Comparison of ENCODE assay signal across 8 cellular contexts in the genomic region with DNA sequence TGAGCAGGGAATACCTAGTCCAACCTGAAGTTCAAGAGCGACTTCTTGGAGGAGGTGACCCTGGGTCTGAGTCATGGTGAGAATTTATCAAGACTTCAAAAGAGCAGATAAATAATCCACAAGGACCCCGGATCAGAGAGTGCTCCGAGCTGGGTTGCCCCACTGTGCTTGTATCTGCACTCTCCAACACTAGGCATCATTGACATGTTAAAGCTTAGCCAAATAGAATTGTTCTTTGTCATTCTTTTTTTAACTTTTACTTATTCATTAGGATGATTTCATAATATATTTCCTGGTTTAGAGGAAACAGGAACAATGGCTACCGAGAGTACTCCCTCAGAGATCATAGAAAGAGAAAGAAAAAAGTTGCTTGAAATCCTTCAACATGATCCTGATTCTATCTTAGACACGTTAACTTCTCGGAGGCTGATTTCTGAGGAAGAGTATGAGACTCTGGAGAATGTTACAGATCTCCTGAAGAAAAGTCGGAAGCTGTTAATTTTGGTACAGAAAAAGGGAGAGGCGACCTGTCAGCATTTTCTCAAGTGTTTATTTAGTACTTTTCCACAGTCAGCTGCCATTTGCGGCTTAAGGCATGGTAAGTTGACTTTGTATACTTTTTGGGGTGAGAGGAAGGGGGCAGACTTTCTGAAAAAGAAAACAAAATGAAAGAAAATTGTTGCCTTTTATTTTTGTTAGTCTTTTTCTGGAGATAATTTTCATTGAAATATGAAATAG. TPM values are rescaled to one million over a fixed set of nuclear protein-coding genes. Genes with fewer than 3 reads are reported as not detected.
A peak's percentile ranks its signal among the peaks of the same experiment; 100 is the strongest.
DNase-seq lines count a peak whose midpoint lies in the region; ATAC-seq and TF ChIP-seq lines count a peak whose summit lies in the region.

A gene with protein sequence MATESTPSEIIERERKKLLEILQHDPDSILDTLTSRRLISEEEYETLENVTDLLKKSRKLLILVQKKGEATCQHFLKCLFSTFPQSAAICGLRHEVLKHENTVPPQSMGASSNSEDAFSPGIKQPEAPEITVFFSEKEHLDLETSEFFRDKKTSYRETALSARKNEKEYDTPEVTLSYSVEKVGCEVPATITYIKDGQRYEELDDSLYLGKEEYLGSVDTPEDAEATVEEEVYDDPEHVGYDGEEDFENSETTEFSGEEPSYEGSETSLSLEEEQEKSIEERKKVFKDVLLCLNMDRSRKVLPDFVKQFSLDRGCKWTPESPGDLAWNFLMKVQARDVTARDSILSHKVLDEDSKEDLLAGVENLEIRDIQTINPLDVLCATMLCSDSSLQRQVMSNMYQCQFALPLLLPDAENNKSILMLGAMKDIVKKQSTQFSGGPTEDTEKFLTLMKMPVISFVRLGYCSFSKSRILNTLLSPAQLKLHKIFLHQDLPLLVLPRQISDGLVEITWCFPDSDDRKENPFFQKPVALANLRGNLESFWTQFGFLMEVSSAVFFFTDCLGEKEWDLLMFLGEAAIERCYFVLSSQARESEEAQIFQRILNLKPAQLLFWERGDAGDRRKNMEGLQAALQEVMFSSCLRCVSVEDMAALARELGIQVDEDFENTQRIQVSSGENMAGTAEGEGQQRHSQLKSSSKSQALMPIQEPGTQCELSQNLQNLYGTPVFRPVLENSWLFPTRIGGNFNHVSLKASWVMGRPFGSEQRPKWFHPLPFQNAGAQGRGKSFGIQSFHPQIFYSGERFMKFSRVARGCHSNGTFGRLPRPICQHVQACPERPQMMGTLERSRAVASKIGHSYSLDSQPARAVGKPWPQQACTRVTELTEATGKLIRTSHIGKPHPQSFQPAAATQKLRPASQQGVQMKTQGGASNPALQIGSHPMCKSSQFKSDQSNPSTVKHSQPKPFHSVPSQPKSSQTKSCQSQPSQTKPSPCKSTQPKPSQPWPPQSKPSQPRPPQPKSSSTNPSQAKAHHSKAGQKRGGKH (plus strand): TSS at position 300 of the 738 bp plus-strand sequence. CDS start 16 bp downstream, at position 316.

- DNase-seq in DMS153 (lab: John Stamatoyannopoulos, UW) (peak; percentile 50), NCI-H460 (ENCODE audit: extremely low read depth, low read depth) (peak; percentile 56), MCF 10A (ENCODE audit: unreplicated experiment) (peak; percentile 55), right lobe of liver (no peak), thyroid gland (peak in 1 of 2 donors; percentile 14), NCI-H2029 (lab: John Stamatoyannopoulos, UW) (no peak)
- no peak for DNase-seq in stimulated activated CD4-positive, alpha-beta T cell treated with anti-CD3 and anti-CD28 coated beads, Interleukin-4, amount 100 ng/mL, for 4 hours

- WGBS in right lobe of liver (ENCODE audit: insufficient coverage, low coverage, low lambda C conversion rate, missing lambda C conversion rate) = 18% methylated on average over 9 of the region's 9 CpGs
- 22 to 25% methylated on average over 9 of the region's 9 CpGs for WGBS in thyroid gland, 2 donors

- H3K27ac Mint-ChIP-seq in MCF 10A (ENCODE audit: low read depth, unreplicated experiment) = peak within 1 kb of the TSS; percentile 94

- intact Hi-C loops in MCF 10A (cut with micrococcal nuclease) (no loop called here), right lobe of liver (cut with DNase I) (no loop called here), thyroid gland (cut with DNase I) (no loop called here)

- H3K27me3 ChIP-seq in right lobe of liver = peaks cover 0 to 4% of the 10 kb centered on the region in 2 donors
- H3K27me3 ChIP-seq in thyroid gland = no peaks in the 10 kb centered on the region

- H3K9me3 Mint-ChIP-seq in MCF 10A (ENCODE audit: unreplicated experiment) = no peaks in the 10 kb centered on the region

- POLR2A ChIA-PET in MCF 10A (lab: Yijun Ruan, JAX) = interaction anchor here (0.7 to 3.9 kb wide), 13 partner anchors 9 to 1147 kb away, joined by 3 to 31 read pairs (median 4); no protein-coding TSS in a partner anchor

- peak within 1 kb of the TSS; percentile 80 for H3K4me3 Mint-ChIP-seq in MCF 10A (ENCODE audit: unreplicated experiment)

- H3K4me1 Mint-ChIP-seq in MCF 10A (ENCODE audit: insufficient read depth, unreplicated experiment) = peaks cover 15% of the 10 kb centered on the region

- no peaks in the 10 kb centered on the region for H3K9me3 ChIP-seq in right lobe of liver
- no peaks in the 10 kb centered on the region for H3K9me3 ChIP-seq in thyroid gland

- peak within 1 kb of the TSS; percentile 6 to 44 (median 41) for H3K4me3 ChIP-seq in right lobe of liver
- peak within 1 kb of the TSS in 2 of 3 donors; percentile 11 to 27 for H3K4me3 ChIP-seq in thyroid gland (replicated peaks in 1 of 3)

- TF ChIP-seq CTCF in MCF 10A (IDR thresholded peaks at IDR 0.05; ENCODE audit: unreplicated experiment) (no peak), right lobe of liver (IDR thresholded peaks at IDR 0.05) (peak in 1 of 4 donors; percentile 8), thyroid gland (IDR thresholded peaks at IDR 0.05) (no peak)

- CTCF ChIA-PET in MCF 10A (lab: Yijun Ruan, JAX) = interaction anchor here (0.6 to 1.1 kb wide), 2 partner anchors 43 to 47 kb away, joined by 3 to 7 read pairs; a partner anchor contains a TSS

- peak; percentile 47 for ATAC-seq in GM21526 (IDR thresholded peaks at IDR 0.05; ENCODE audit: low FRiP score, unreplicated experiment)
- ATAC-seq in right lobe of liver = peak; percentile 50 to 74 (median 68)

- H3K36me3 ChIP-seq in right lobe of liver = no peaks in the 10 kb centered on the region
- H3K36me3 ChIP-seq in thyroid gland = no peaks in the 10 kb centered on the region

- H3K27ac ChIP-seq in right lobe of liver (peak within 1 kb of the TSS; percentile 30 to 54 (median 52)), thyroid gland (peak within 1 kb of the TSS; percentile 84 to 95 (median 86))

- no peaks in the 10 kb centered on the region for H3K27me3 Mint-ChIP-seq in MCF 10A (ENCODE audit: insufficient read depth, unreplicated experiment)

- TF ChIP-seq POLR2A in right lobe of liver (IDR thresholded peaks at IDR 0.05) = no peak
- TF ChIP-seq POLR2A in thyroid gland (IDR thresholded peaks at IDR 0.05) = peak in 1 of 2 donors; percentile 53

- H3K36me3 Mint-ChIP-seq in MCF 10A (ENCODE audit: insufficient read depth, unreplicated experiment) = peaks cover 9% of the 10 kb centered on the region

- H3K4me1 ChIP-seq in right lobe of liver (no peaks in the 10 kb centered on the region), thyroid gland (peaks cover 13 to 16% of the 10 kb centered on the region in 2 donors)

- BruUV-seq in MCF 10A (replicated peaks; lab: Mats Ljungman, UMichigan) = TSS peak; percentile 83

RNA-seq across cellular contexts. Expression of the gene that starts here (rescaled TPM):
- total RNA-seq in NCI-H460 (2014; rRNA removed; shearing (Covaris generic)) = 2.6 and 2.7 TPM in 2 replicates
- 1.5 and 1.8 TPM in 2 replicates for polyA plus RNA-seq in NCI-H460 (2014; cell fraction: nucleus; rRNA removed)
- total RNA-seq in MCF 10A (2022) (5.6 and 6.6 TPM in 2 replicates), right lobe of liver (1 to 10 TPM; 3.0 to 6.2 (median 3.3) TPM), thyroid gland (10 to 100 TPM; 15.9 to 32.1 (median 21.0) TPM)

Comparison
In these comparisons a context has a peak if more than half of its experiments do, and no peak if none do; other contexts are left out.
1. DNase-seq: peak in DMS153 (single experiment), NCI-H460 (single experiment) and MCF 10A (single experiment); none in right lobe of liver (0 of 3), stimulated activated CD4-positive, alpha-beta T cell treated with anti-CD3 and anti-CD28 coated beads, Interleukin-4, amount 100 ng/mL, for 4 hours (0 of 2) and NCI-H2029 (single experiment).